In genomic region chr14:68364823-68365222, GRCh38 we compare ENCODE assay signal across 10 cellular contexts.
A peak's percentile ranks its signal among the peaks of the same experiment; 100 is the strongest.
DNase-seq lines count a peak whose midpoint lies in the region; ATAC-seq and TF ChIP-seq lines count a peak whose summit lies in the region.
"Had no signal": no experiment of that assay in that cellular context is flagged by ENCODE, and none has a peak within 500 bp of the region (broad histone marks: within the 10 kb centered on the region; RNA-seq: fewer than 3 reads in every experiment).

No MANE protein-coding gene starts in this region.

- H3K4me1 ChIP-seq in ACC112 (ENCODE audit: control insufficient read depth, insufficient read depth, low read length, unreplicated experiment) (peaks cover 38% of the 10 kb centered on the region), Peyer's patch (peaks cover 0 to 9% (median 7%) of the 10 kb centered on the region in 4 donors)
- peaks cover 18% of the 10 kb centered on the region for H3K4me1 ChIP-seq in effector memory CD4-positive, alpha-beta T cell (ENCODE audit: control insufficient read depth, insufficient read depth, low read length, poor library complexity, severe bottlenecking)

- H3K27me3 ChIP-seq in ACC112 (ENCODE audit: insufficient read depth, low read length) (no peaks in the 10 kb centered on the region), Peyer's patch (no peaks in the 10 kb centered on the region)
- H3K27me3 ChIP-seq in effector memory CD4-positive, alpha-beta T cell (replicated peaks; ENCODE audit: control insufficient read depth, insufficient read depth, low read length, poor library complexity, severe bottlenecking), result no peaks in the 10 kb centered on the region

- TF ChIP-seq CTCF in Peyer's patch (IDR thresholded peaks at IDR 0.05), result no peak
- TF ChIP-seq CTCF in fibroblast of pulmonary artery (IDR thresholded peaks at IDR 0.05; ENCODE audit: low read length, missing control alignments), result no peak
- no peak for TF ChIP-seq CTCF in omental fat pad (IDR thresholded peaks at IDR 0.05)

- DNase-seq in Peyer's patch (no peak), fibroblast of pulmonary artery (ENCODE audit: low read depth) (peak; percentile 36), omental fat pad (ENCODE audit: low spot score) (no peak), erythroblast (lab: John Stamatoyannopoulos, UW) (no peak), HEK293T (ENCODE audit: extremely low spot score) (no peak)
- no peak for DNase-seq in effector memory CD4-positive, alpha-beta T cell
- DNase-seq: activated CD4-positive, alpha-beta T cell treated with anti-CD3 and anti-CD28 coated beads, Interleukin-2, amount 50 U/mL, for 1 hour had no signal

- H3K9me3 ChIP-seq in Peyer's patch, result no peaks in the 10 kb centered on the region
- H3K9me3 ChIP-seq in effector memory CD4-positive, alpha-beta T cell (ENCODE audit: control insufficient read depth, low read length), result no peaks in the 10 kb centered on the region

- POLR2A ChIA-PET in HEK293T (lab: Yijun Ruan, JAX), result interaction anchor here (1.0 to 1.2 kb wide), 2 partner anchors 11 to 428 kb away, joined by 3 read pairs; partner anchors contain the start of gene ZFP36L1

- H3K4me3 ChIP-seq in ACC112 (ENCODE audit: low read depth, low read length) (no peak overlapping the region), Peyer's patch (no peak overlapping the region), fibroblast of pulmonary artery (replicated peaks; ENCODE audit: low read depth, low read length) (no peak overlapping the region)
- no peak overlapping the region for H3K4me3 ChIP-seq in effector memory CD4-positive, alpha-beta T cell (ENCODE audit: insufficient read depth, low read depth, low read length, poor library complexity, severe bottlenecking)
- H3K4me3 ChIP-seq: GM12878 had no signal

- H3K27ac ChIP-seq in ACC112 (ENCODE audit: low read depth, low read length), result peak overlapping the region; percentile 66
- peak overlapping the region in 3 of 4 donors; percentile 31 to 66 (median 65) for H3K27ac ChIP-seq in Peyer's patch
- no peak overlapping the region for H3K27ac ChIP-seq in effector memory CD4-positive, alpha-beta T cell (ENCODE audit: insufficient read depth, low read length, poor library complexity, severe bottlenecking)

- ATAC-seq in omental fat pad (ENCODE audit: low FRiP score), result peak; percentile 61
- ATAC-seq in HG02938 (IDR thresholded peaks at IDR 0.05; ENCODE audit: unreplicated experiment), result no peak
- ATAC-seq: GM12878 had no signal

- TF ChIP-seq POLR2A in Peyer's patch (IDR thresholded peaks at IDR 0.05), result no peak
- TF ChIP-seq POLR2A in erythroblast (IDR thresholded peaks at IDR 0.05; ENCODE audit: low read length), result no peak

- H3K36me3 ChIP-seq in ACC112 (ENCODE audit: insufficient read depth, low read length) (no peaks in the 10 kb centered on the region), Peyer's patch (no peaks in the 10 kb centered on the region)
- no peaks in the 10 kb centered on the region for H3K36me3 ChIP-seq in effector memory CD4-positive, alpha-beta T cell (ENCODE audit: control insufficient read depth, insufficient read depth, low read length)

- H3K79me2 ChIP-seq in ACC112 (ENCODE audit: control insufficient read depth, insufficient read depth, low read length, unreplicated experiment), result no peaks in the 10 kb centered on the region

- H2AFZ ChIP-seq in ACC112 (ENCODE audit: low read length, unreplicated experiment), result no peak overlapping the region

- CTCF ChIA-PET in HEK293T (lab: Yijun Ruan, JAX), result interaction anchor here (0.6 kb wide), 2 partner anchors 11 to 67 kb away, joined by 3 to 4 read pairs; no protein-coding TSS in a partner anchor

TF ChIP-seq in HEK293T, 16 proteins besides CTCF, POLR2A, EP300 and RAD21:
- TF ChIP-seq BHLHE40 (IDR thresholded peaks at IDR 0.05; ENCODE audit: borderline replicate concordance) (no peak), ZNF384 (IDR thresholded peaks at IDR 0.05) (no peak), SUZ12 (IDR thresholded peaks at IDR 0.05) (no peak), ARNT (IDR thresholded peaks at IDR 0.05) (no peak)
